27 cellular contexts compared by ENCODE assay signal in the genomic region with DNA sequence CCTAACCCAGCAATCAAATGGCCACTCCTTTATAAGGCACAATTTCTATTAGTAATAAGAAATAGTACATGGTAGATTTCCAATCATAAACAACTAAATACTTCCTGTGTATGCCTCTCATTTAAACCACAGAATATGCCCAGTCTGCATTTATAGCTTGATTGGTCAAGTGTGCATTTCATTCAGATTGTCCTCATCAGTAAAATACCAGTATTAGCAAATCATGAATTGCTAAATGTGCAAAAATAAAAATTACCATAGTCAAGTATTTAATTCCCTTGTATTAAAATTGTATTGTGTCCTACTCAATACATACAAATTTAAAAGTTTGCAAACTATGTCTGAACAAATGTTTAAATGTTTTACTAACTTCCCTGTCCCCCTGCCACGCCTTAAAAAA.
"Had no signal": no experiment of that assay in that cellular context is flagged by ENCODE, and none has a peak within 500 bp of the region (broad histone marks: within the 10 kb centered on the region; RNA-seq: fewer than 3 reads in every experiment).

No MANE protein-coding gene starts in this region.

- H3K27ac Mint-ChIP-seq: dendritic cell treated with granulocyte-macrophage colony-stimulating factor and Interleukin-4, amounts not matched to agents 40 ng/mL and 50 ng/mL, for 4 days; endodermal cell had no signal

- FAIRE-seq: endometrium, islet of Langerhans, keratinocyte had no signal

- H3K9me3 ChIP-seq: colonic mucosa, esophagus squamous epithelium, gastrocnemius medialis, heart right ventricle, left lung, lower lobe of right lung had no signal

- H3K4me3 ChIP-seq: colonic mucosa, esophagus squamous epithelium, gastrocnemius medialis, heart right ventricle, left lung, lower lobe of right lung had no signal

- DNase-seq: cortex of kidney; effector CD8-positive, alpha-beta T cell; effector memory CD8-positive, alpha-beta T cell; endodermal cell; erythroblast; esophagus squamous epithelium; foreskin fibroblast; foreskin melanocyte; gastrocnemius medialis; glutamatergic neuron; head of caudate nucleus; heart right ventricle; hippocampal formation; left cardiac atrium; left lung; left ventricle myocardium superior; lower lobe of right lung; mesenchymal stem cell; midbrain; naive thymus-derived CD4-positive, alpha-beta T cell had no signal

- H3K9me3 Mint-ChIP-seq: dendritic cell treated with granulocyte-macrophage colony-stimulating factor and Interleukin-4, amounts not matched to agents 40 ng/mL and 50 ng/mL, for 4 days; effector memory CD8-positive, alpha-beta T cell; naive thymus-derived CD4-positive, alpha-beta T cell had no signal

- H3K4me3 Mint-ChIP-seq: dendritic cell treated with granulocyte-macrophage colony-stimulating factor and Interleukin-4, amounts not matched to agents 40 ng/mL and 50 ng/mL, for 4 days; effector memory CD8-positive, alpha-beta T cell; endodermal cell; naive thymus-derived CD4-positive, alpha-beta T cell had no signal

- ATAC-seq: effector memory CD8-positive, alpha-beta T cell; esophagus mucosa; gastrocnemius medialis; heart right ventricle; left cardiac atrium; left lung; left ventricle myocardium superior; lower lobe of right lung; naive thymus-derived CD4-positive, alpha-beta T cell had no signal

- H3K27me3 ChIP-seq: colonic mucosa, esophagus squamous epithelium, gastrocnemius medialis, heart right ventricle, left lung had no signal

- H3K4me1 ChIP-seq: colonic mucosa, esophagus squamous epithelium, left lung, lower lobe of right lung had no signal

- H3K36me3 ChIP-seq: colonic mucosa had no signal

- H3K27ac ChIP-seq: colonic mucosa, epithelial cell of prostate, esophagus squamous epithelium, gastrocnemius medialis, heart right ventricle, left lung, lower lobe of right lung had no signal

- H3K27me3 Mint-ChIP-seq: dendritic cell treated with granulocyte-macrophage colony-stimulating factor and Interleukin-4, amounts not matched to agents 40 ng/mL and 50 ng/mL, for 4 days; effector memory CD8-positive, alpha-beta T cell; naive thymus-derived CD4-positive, alpha-beta T cell had no signal
